Comparison of ENCODE assay signal across 9 cellular contexts in the genomic region with DNA sequence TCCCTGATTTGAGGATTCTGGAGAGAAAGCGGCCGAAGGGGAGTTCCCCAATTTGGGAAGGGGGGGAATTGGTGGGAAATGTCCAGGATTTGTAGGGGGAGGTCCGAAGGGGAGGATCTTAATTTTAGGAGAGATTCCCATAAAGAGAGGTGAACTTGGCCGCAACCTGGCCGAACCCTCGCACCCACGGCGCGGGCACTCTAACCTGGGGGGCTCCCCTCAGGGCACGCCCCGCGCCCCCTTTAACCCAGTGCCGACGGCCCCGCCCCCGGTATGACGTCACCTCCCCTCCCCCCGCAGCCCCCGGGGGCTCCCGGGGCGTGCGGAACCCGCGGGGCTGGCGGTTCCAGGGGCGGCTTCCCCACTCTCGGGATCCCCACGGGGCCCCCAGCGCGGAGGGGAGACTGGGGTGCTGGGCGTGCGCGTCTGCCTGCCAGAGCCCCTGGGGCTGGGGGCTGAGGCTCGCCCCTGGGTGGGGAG. TPM values are rescaled to one million over a fixed set of nuclear protein-coding genes. Genes with fewer than 3 reads are reported as not detected.
A peak's percentile ranks its signal among the peaks of the same experiment; 100 is the strongest.
DNase-seq lines count a peak whose midpoint lies in the region; ATAC-seq and TF ChIP-seq lines count a peak whose summit lies in the region.
"Had no signal": no experiment of that assay in that cellular context is flagged by ENCODE, and none has a peak within 500 bp of the region (broad histone marks: within the 10 kb centered on the region; RNA-seq: fewer than 3 reads in every experiment).

No MANE protein-coding gene starts in this region.

- H3K27me3 Mint-ChIP-seq in MCF 10A (ENCODE audit: insufficient read depth, unreplicated experiment): peaks cover 56% of the 10 kb centered on the region

- H3K27me3 ChIP-seq in lower lobe of right lung (ENCODE audit: low read depth) (peaks cover 65% of the 10 kb centered on the region), uterus (peaks cover 11 to 20% of the 10 kb centered on the region in 2 donors)

- DNase-seq in Right ventricle myocardium superior (no peak), Right ventricle myocardium inferior (ENCODE audit: missing footprints) (no peak), MCF 10A (ENCODE audit: unreplicated experiment) (no peak), lower lobe of right lung (no peak), uterus (no peak), NCI-H345 treated with DMSO at 0.1 percent for 48 hours (lab: John Stamatoyannopoulos, UW; ENCODE audit: unreplicated experiment) (no peak), NOMO-1 treated with DMSO at 0.1 percent for 48 hours (lab: John Stamatoyannopoulos, UW; ENCODE audit: unreplicated experiment) (no peak)

- no peak overlapping the region for H3K27ac ChIP-seq in lower lobe of right lung
- H3K27ac ChIP-seq in uterus: no peak overlapping the region
- H3K27ac ChIP-seq: KMS-11 had no signal

- CTCF ChIA-PET in MCF 10A (lab: Yijun Ruan, JAX): interaction anchor here (0.7 kb wide), 1 partner anchor 18 kb away, joined by 3 read pairs; no protein-coding TSS in a partner anchor

- intact Hi-C loops in Right ventricle myocardium superior (cut with DNase I) (no loop called here), Right ventricle myocardium inferior (cut with DNase I) (no loop called here), MCF 10A (cut with micrococcal nuclease) (no loop called here), lower lobe of right lung (cut with DNase I) (no loop called here), uterus (cut with DNase I; ENCODE audit: low total_unique reads) (no loop called here)

- H3K27ac Mint-ChIP-seq in MCF 10A (ENCODE audit: low read depth, unreplicated experiment): no peak overlapping the region

- POLR2A ChIA-PET in MCF 10A (lab: Yijun Ruan, JAX): no interaction called here

- H3K4me1 ChIP-seq in lower lobe of right lung (peaks cover 11% of the 10 kb centered on the region), uterus (peaks cover 7 to 13% of the 10 kb centered on the region in 2 donors)

- no peak for TF ChIP-seq POLR2A in uterus (IDR thresholded peaks at IDR 0.05)

- ATAC-seq in Right ventricle myocardium superior (ENCODE audit: poor library complexity): peak; percentile 22
- no peak for ATAC-seq in Right ventricle myocardium inferior
- ATAC-seq in lower lobe of right lung: no peak
- no peak for ATAC-seq in GM19395 (IDR thresholded peaks at IDR 0.05; ENCODE audit: unreplicated experiment)

- H3K9me3 ChIP-seq in lower lobe of right lung (no peaks in the 10 kb centered on the region), uterus (no peaks in the 10 kb centered on the region)

- H3K4me3 ChIP-seq in lower lobe of right lung (peak overlapping the region; percentile 57), uterus (peak overlapping the region; percentile 25 to 36)

- no peaks in the 10 kb centered on the region for H3K36me3 ChIP-seq in lower lobe of right lung
- H3K36me3 ChIP-seq in uterus: no peaks in the 10 kb centered on the region

- no peaks in the 10 kb centered on the region for H3K9me3 Mint-ChIP-seq in MCF 10A (ENCODE audit: unreplicated experiment)

- peaks cover 6% of the 10 kb centered on the region for H3K4me1 Mint-ChIP-seq in MCF 10A (ENCODE audit: insufficient read depth, unreplicated experiment)

- no peaks in the 10 kb centered on the region for H3K36me3 Mint-ChIP-seq in MCF 10A (ENCODE audit: insufficient read depth, unreplicated experiment)

- no TSS peak for BruUV-seq in MCF 10A (replicated peaks; lab: Mats Ljungman, UMichigan)

- no peak for TF ChIP-seq CTCF in MCF 10A (IDR thresholded peaks at IDR 0.05; ENCODE audit: unreplicated experiment)
- TF ChIP-seq CTCF in lower lobe of right lung (IDR thresholded peaks at IDR 0.05): no peak
- TF ChIP-seq CTCF in uterus (IDR thresholded peaks at IDR 0.05): no peak

- H3K4me3 Mint-ChIP-seq in MCF 10A (ENCODE audit: unreplicated experiment): peak overlapping the region; percentile 62

RNA-seq across cellular contexts. Expression of a gene that starts 1.1 kb away (rescaled TPM):
- 51.5 TPM for total RNA-seq in Right ventricle myocardium superior
- 61.0 TPM for total RNA-seq in Right ventricle myocardium inferior
- total RNA-seq in MCF 10A (2022): 15.0 and 27.1 TPM in 2 replicates
- total RNA-seq in lower lobe of right lung: 107 TPM
- 100 to 1,000 TPM in 2 of 4 donors, 10 to 100 TPM in 2; 52.8 to 304 (median 125) TPM for total RNA-seq in uterus
